In the genomic region with DNA sequence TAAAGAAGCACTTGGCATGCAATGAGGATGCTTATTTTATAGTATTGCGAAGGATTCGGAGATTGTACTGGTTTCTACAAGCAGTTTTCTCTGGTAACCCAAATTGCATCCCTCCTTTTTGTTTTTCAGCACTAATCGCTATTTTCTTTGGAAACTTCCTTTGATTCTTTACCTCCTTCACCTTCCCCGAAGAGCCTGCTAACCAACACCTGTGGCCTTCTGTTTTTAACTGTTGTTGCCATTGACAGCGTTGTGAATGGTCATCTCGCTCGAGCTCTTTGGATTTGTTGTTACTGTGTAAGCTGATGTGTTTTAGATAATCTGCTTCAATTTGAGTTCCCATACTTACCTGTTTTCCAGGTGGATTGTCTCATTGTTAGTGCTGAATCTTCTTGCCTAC, we compare ENCODE assay signal across 8 cellular contexts. TPM values are rescaled to one million over a fixed set of nuclear protein-coding genes. Genes with fewer than 3 reads are reported as not detected.
A peak's percentile ranks its signal among the peaks of the same experiment; 100 is the strongest.
DNase-seq lines count a peak whose midpoint lies in the region; ATAC-seq, FAIRE-seq and TF ChIP-seq lines count a peak whose summit lies in the region.

No MANE protein-coding gene starts in this region.

- H3K4me3 ChIP-seq in cardiac muscle cell (peak overlapping the region; percentile 97), GM12878 (peak overlapping the region; percentile 66), lower lobe of right lung (peak overlapping the region; percentile 97), upper lobe of left lung (peak overlapping the region; percentile 90 to 99 (median 94))

- H4K20me1 ChIP-seq in GM12878 (ENCODE audit: control insufficient read depth, insufficient read depth): no peaks in the 10 kb centered on the region

- H3K4me2 ChIP-seq in GM12878 (ENCODE audit: control insufficient read depth, insufficient read depth): peak overlapping the region; percentile 93

- H3K4me1 ChIP-seq in cardiac muscle cell (ENCODE audit: low read depth): peaks cover 9% of the 10 kb centered on the region
- peaks cover 3% of the 10 kb centered on the region; the same call in 1 of the 2 replicates for H3K4me1 ChIP-seq in GM12878 (ENCODE audit: control insufficient read depth, insufficient read depth, low read length)
- peaks cover 36% of the 10 kb centered on the region for H3K4me1 ChIP-seq in lower lobe of right lung
- H3K4me1 ChIP-seq in upper lobe of left lung: peaks cover 22 to 44% (median 28%) of the 10 kb centered on the region in 4 donors

- H3K9me3 ChIP-seq in cardiac muscle cell (ENCODE audit: low read depth) (no peaks in the 10 kb centered on the region), GM12878 (replicated peaks; ENCODE audit: control insufficient read depth, insufficient read depth, low read length) (no peaks in the 10 kb centered on the region), lower lobe of right lung (no peaks in the 10 kb centered on the region), upper lobe of left lung (no peaks in the 10 kb centered on the region)

- CTCF ChIA-PET in GM12878 (lab: Yijun Ruan, JAX): interaction anchor here (1.3 kb wide), 1 partner anchor 22 kb away, joined by 3 read pairs; no protein-coding TSS in a partner anchor

- no peak for TF ChIP-seq POLR2A in GM12878 (IDR thresholded peaks at IDR 0.05; ENCODE audit: low read depth, low read length)
- TF ChIP-seq POLR2A in upper lobe of left lung (IDR thresholded peaks at IDR 0.05): no peak

- SMC1A ChIA-PET in GM12878 (lab: Charles Lee; ENCODE audit: uncharacterized antibody, unreplicated experiment): no interaction called here

- TF ChIP-seq EP300 in GM12878 (IDR thresholded peaks at IDR 0.05; ENCODE audit: borderline replicate concordance in 1 of 2, control insufficient read depth in 1 of 2, low read depth in 2 of 2, low read length in 2 of 2) (no peak), upper lobe of left lung (IDR thresholded peaks at IDR 0.05) (no peak)

- H3K36me3 ChIP-seq in cardiac muscle cell (no peaks in the 10 kb centered on the region), GM12878 (ENCODE audit: control insufficient read depth in 2 of 2, insufficient read depth in 2 of 2, low read length in 1 of 2) (peaks cover 0 to 12% of the 10 kb centered on the region in 2 experiments; a peak in 1 of 4 replicates), lower lobe of right lung (peaks cover 3% of the 10 kb centered on the region), upper lobe of left lung (no peaks in the 10 kb centered on the region)

- H3K27ac ChIP-seq in cardiac muscle cell: peak overlapping the region; percentile 100
- peak overlapping the region; percentile 64 for H3K27ac ChIP-seq in GM12878 (ENCODE audit: control insufficient read depth, insufficient read depth)
- peak overlapping the region; percentile 95 for H3K27ac ChIP-seq in lower lobe of right lung
- H3K27ac ChIP-seq in upper lobe of left lung: peak overlapping the region; percentile 92 to 95 (median 94)

- DNase-seq in cardiac muscle cell (ENCODE audit: low read depth in 1 of 2, low spot score in 1 of 2) (no peak), Right ventricle myocardium inferior (ENCODE audit: missing footprints) (no peak), GM12878 (ENCODE audit: low read depth, low spot score) (no peak), lower lobe of right lung (no peak), upper lobe of left lung (no peak), HTR-8/SVneo (ENCODE audit: insufficient read length, low spot score) (no peak), GM19238 (ENCODE audit: insufficient read length, low spot score) (no peak)
- no peak for DNase-seq in activated CD4-positive, alpha-beta T cell treated with anti-CD3 and anti-CD28 coated beads, Interleukin-2, amount 50 U/mL, for 1 hour

- TSS peak; percentile 59 for BruUV-seq in GM12878 (replicated peaks; lab: Mats Ljungman, UMichigan)

- RAD21 ChIA-PET in GM12878 (lab: Charles Lee; ENCODE audit: unreplicated experiment): no interaction called here

- ATAC-seq in Right ventricle myocardium inferior: no peak
- ATAC-seq in GM12878: no peak
- no peak for ATAC-seq in lower lobe of right lung
- ATAC-seq in upper lobe of left lung (ENCODE audit: low FRiP score in 2 of 2): no peak

- intact Hi-C loops in Right ventricle myocardium inferior (cut with DNase I) (no loop called here), GM12878 (cut with micrococcal nuclease; ENCODE audit: unreplicated experiment) (no loop called here), lower lobe of right lung (cut with DNase I) (no loop called here)

- peaks cover 48% of the 10 kb centered on the region for H3K79me2 ChIP-seq in GM12878 (ENCODE audit: control insufficient read depth, insufficient read depth, low read length)

- H3K9ac ChIP-seq in GM12878 (ENCODE audit: control insufficient read depth, insufficient read depth, low read length): peak overlapping the region; percentile 82

- in situ Hi-C loops in GM12878 (cut with MboI): no loop called here

- POLR2A ChIA-PET in GM12878 (lab: Charles Lee): interaction anchor here (0.6 kb wide), 1 partner anchor 15 kb away, joined by 4 read pairs; no protein-coding TSS in a partner anchor

- no peak for TF ChIP-seq RAD21 in GM12878 (IDR thresholded peaks at IDR 0.05; ENCODE audit: insufficient read depth, low read depth, low read length)

- FAIRE-seq in GM12878 (lab: Jason Lieb, UNC): no peak
- no peak for FAIRE-seq in HTR-8/SVneo (lab: Jason Lieb, UNC)

- H2AFZ ChIP-seq in GM12878 (ENCODE audit: control insufficient read depth, low read depth, low read length): no peak overlapping the region

- H3K27me3 ChIP-seq in cardiac muscle cell (no peaks in the 10 kb centered on the region), GM12878 (replicated peaks in 1 of 2; ENCODE audit: control insufficient read depth in 2 of 2, insufficient read depth in 2 of 2, low read length in 1 of 2) (no peaks in the 10 kb centered on the region), lower lobe of right lung (ENCODE audit: low read depth) (no peaks in the 10 kb centered on the region), upper lobe of left lung (no peaks in the 10 kb centered on the region)

- WGBS in GM12878 (ENCODE audit: insufficient coverage, insufficient replicate concordance, low lambda C conversion rate, missing lambda C conversion rate): 48% methylated on average over 7 of the region's 7 CpGs
- 19 to 24% methylated on average over 7 of the region's 7 CpGs for WGBS in upper lobe of left lung, 2 donors

- TF ChIP-seq CTCF in cardiac muscle cell (IDR thresholded peaks at IDR 0.05; ENCODE audit: low read depth, low read length) (no peak), GM12878 (IDR thresholded peaks at IDR 0.05 in 2 of 3, conservative IDR thresholded peaks at IDR 0.05 in 1 of 3; ENCODE audit: control insufficient read depth in 2 of 3, extremely low read depth in 1 of 3, insufficient read depth in 1 of 3, low read depth in 3 of 3, low read length in 3 of 3) (no peak), lower lobe of right lung (IDR thresholded peaks at IDR 0.05) (no peak), upper lobe of left lung (IDR thresholded peaks at IDR 0.05) (no peak)

TF ChIP-seq in GM12878, 131 proteins besides CTCF, POLR2A, EP300 and RAD21 (continues in another document):
- TF ChIP-seq TCF12 (IDR thresholded peaks at IDR 0.05; ENCODE audit: low read depth, low read length): no peak
- TF ChIP-seq ZNF687 (IDR thresholded peaks at IDR 0.05): no peak

RNA-seq across cellular contexts. Expression of gene CNOT6, which starts 1.1 kb away (rescaled TPM):
- total RNA-seq in cardiac muscle cell (7.5 and 20.3 TPM in 2 replicates), Right ventricle myocardium inferior (15.0 TPM), GM12878 (2014; rRNA removed) (9.4 TPM in 2 replicates), GM12878 (2014; rRNA removed; fragmentation: Illumina TruSeq; extraction: Trizol) (9.4 and 9.8 TPM in 2 replicates), GM12878 (2021) (20.9 and 23.4 TPM in 2 replicates), lower lobe of right lung (32.4 TPM), upper lobe of left lung (10 to 100 TPM in 5 of 6 donors, 1 to 10 TPM in 1; 9.7 to 27.8 (median 18.2) TPM)
- polyA plus RNA-seq in cardiac muscle cell (13.2 and 15.0 TPM in 2 replicates), GM12878 (2011; rRNA removed) (22.1 and 27.4 TPM in 2 replicates), GM12878 (2014; fragmentation: Illumina TruSeq; extraction: Trizol) (18.4 and 22.1 TPM in 2 replicates), GM12878 (2014; fragmentation: Nextera tagmentation; extraction: Ambion mirVana) (1 to 10 TPM; 3.8 to 5.6 TPM), GM12878 (2014; rRNA removed) (10.9 and 15.1 TPM in 2 replicates), GM12878 (2016; fragmentation: Nextera tagmentation; extraction: Ambion mirVana) (10 to 100 TPM; 13.3 to 14.0 TPM)
- 17.2 and 18.2 TPM in 2 replicates for total RNA-seq in GM12878 (2013; cell fraction: nucleolus; rRNA removed)
- polyA plus RNA-seq in GM12878 (2011; ENCODE audit: low read depth): 5.4 TPM
- polyA plus RNA-seq in GM12878 (2011; cell fraction: cytosol; rRNA removed): 9.3 and 10.6 TPM in 2 replicates
- polyA plus RNA-seq in GM12878 (2011; cell fraction: nucleus; rRNA removed): 6.6 and 8.4 TPM in 2 replicates
- polyA plus RNA-seq in GM12878 (2012): 8.8 and 11.6 TPM in 2 replicates
- 16.6 and 24.1 TPM in 2 replicates for polyA minus RNA-seq in GM12878 (2011; rRNA and poly(A)+ RNA removed)
- polyA minus RNA-seq in GM12878 (2011; cell fraction: cytosol; rRNA and poly(A)+ RNA removed): 9.9 and 10.7 TPM in 2 replicates
- 3.1 and 6.5 TPM in 2 replicates for polyA minus RNA-seq in GM12878 (2011; cell fraction: nucleus; rRNA and poly(A)+ RNA removed)
